Comparison of ENCODE assay signal across 27 cellular contexts in the genomic region with DNA sequence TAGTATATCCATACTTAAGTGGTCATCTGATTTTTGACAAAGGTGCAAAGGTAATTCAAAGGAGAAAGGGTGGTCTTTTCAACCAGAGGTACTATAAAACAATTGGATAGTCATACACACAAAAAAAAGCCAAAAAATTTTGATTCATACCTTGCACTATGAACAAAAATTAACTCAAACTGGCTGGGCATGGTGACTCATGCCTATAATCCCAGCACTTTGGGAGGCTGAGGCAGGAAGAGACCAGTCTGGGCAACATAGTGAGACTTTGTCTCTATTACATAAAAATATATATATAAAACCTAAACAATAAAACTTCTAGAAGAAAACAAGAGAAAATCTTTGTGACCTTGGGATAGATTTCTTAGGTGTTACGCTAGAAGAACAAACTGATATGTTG. TPM values are rescaled to one million over a fixed set of nuclear protein-coding genes. Genes with fewer than 3 reads are reported as not detected.
DNase-seq lines count a peak whose midpoint lies in the region; ATAC-seq, FAIRE-seq and TF ChIP-seq lines count a peak whose summit lies in the region.
"Had no signal": no experiment of that assay in that cellular context is flagged by ENCODE, and none has a peak within 500 bp of the region (broad histone marks: within the 10 kb centered on the region; RNA-seq: fewer than 3 reads in every experiment).

No MANE protein-coding gene starts in this region.

- H3K27ac Mint-ChIP-seq in activated CD4-positive, alpha-beta memory T cell treated with anti-CD3 and anti-CD28 coated beads, Interleukin-2, amount 10 ng/mL, durations not matched to agents 7 days and 5 days = peak overlapping the region; percentile 6
- H3K27ac Mint-ChIP-seq in activated CD4-positive, alpha-beta memory T cell treated with anti-CD3 and anti-CD28 coated beads for 36 hours = no peak overlapping the region

- peaks cover 68% of the 10 kb centered on the region for H3K36me3 Mint-ChIP-seq in activated CD4-positive, alpha-beta memory T cell treated with anti-CD3 and anti-CD28 coated beads, Interleukin-2, amount 10 ng/mL, durations not matched to agents 7 days and 5 days (ENCODE audit: low read depth)
- peaks cover 49% of the 10 kb centered on the region for H3K36me3 Mint-ChIP-seq in activated CD4-positive, alpha-beta memory T cell treated with anti-CD3 and anti-CD28 coated beads for 36 hours

- BruUV-seq in PC-3 (replicated peaks; lab: Mats Ljungman, UMichigan) = no TSS peak

- peaks cover 2% of the 10 kb centered on the region for H3K9me1 ChIP-seq in keratinocyte (ENCODE audit: control insufficient read depth, extremely low read depth, insufficient read depth, low read length)

- H3K9me2 ChIP-seq in PC-3 (replicated peaks; ENCODE audit: low read length) = no peaks in the 10 kb centered on the region
- H3K9me2 ChIP-seq: SK-N-SH had no signal

- dilution Hi-C loops in keratinocyte (cut with MboI; ENCODE audit: extremely low pct_ligation_motif_present, low sequenced_read_pairs) = no loop called here

- H3K9me3 ChIP-seq in PC-3 (ENCODE audit: low read length) (no peaks in the 10 kb centered on the region), keratinocyte (ENCODE audit: control insufficient read depth, low read depth, low read length) (no peaks in the 10 kb centered on the region)
- H3K9me3 ChIP-seq: SK-N-SH had no signal

- CTCF ChIA-PET in activated CD4-positive, alpha-beta memory T cell treated with anti-CD3 and anti-CD28 coated beads, Interleukin-2, amount 10 ng/mL, durations not matched to agents 7 days and 5 days (lab: Charles Lee) = interaction anchor here (1.1 kb wide), 1 partner anchor 12 kb away, joined by 3 read pairs; no protein-coding TSS in a partner anchor
- CTCF ChIA-PET in activated CD4-positive, alpha-beta memory T cell treated with anti-CD3 and anti-CD28 coated beads for 36 hours (lab: Charles Lee) = no interaction called here
- CTCF ChIA-PET in PC-3 (lab: Charles Lee) = no interaction called here

- ATAC-seq in PC-3 = peak; percentile 48; the same call in 1 of the 2 replicates
- ATAC-seq: Panc1 had no signal

- H3K27me3 Mint-ChIP-seq in activated CD4-positive, alpha-beta memory T cell treated with anti-CD3 and anti-CD28 coated beads, Interleukin-2, amount 10 ng/mL, durations not matched to agents 7 days and 5 days = no peaks in the 10 kb centered on the region
- H3K27me3 Mint-ChIP-seq in activated CD4-positive, alpha-beta memory T cell treated with anti-CD3 and anti-CD28 coated beads for 36 hours = no peaks in the 10 kb centered on the region

- no peak overlapping the region for H3K4me3 Mint-ChIP-seq in activated CD4-positive, alpha-beta memory T cell treated with anti-CD3 and anti-CD28 coated beads, Interleukin-2, amount 10 ng/mL, durations not matched to agents 7 days and 5 days
- no peak overlapping the region for H3K4me3 Mint-ChIP-seq in activated CD4-positive, alpha-beta memory T cell treated with anti-CD3 and anti-CD28 coated beads for 36 hours

- no peaks in the 10 kb centered on the region for H3K9me3 Mint-ChIP-seq in activated CD4-positive, alpha-beta memory T cell treated with anti-CD3 and anti-CD28 coated beads, Interleukin-2, amount 10 ng/mL, durations not matched to agents 7 days and 5 days
- no peaks in the 10 kb centered on the region for H3K9me3 Mint-ChIP-seq in activated CD4-positive, alpha-beta memory T cell treated with anti-CD3 and anti-CD28 coated beads for 36 hours

- H3K27ac ChIP-seq in PC-3 (ENCODE audit: low read length) (no peak overlapping the region), keratinocyte (ENCODE audit: control insufficient read depth, insufficient read depth, low read length) (peak overlapping the region; percentile 0)
- H3K27ac ChIP-seq: HL-60 had no signal

- TF ChIP-seq CTCF in PC-3 (conservative IDR thresholded peaks at IDR 0.05; ENCODE audit: low read depth, low read length) = no peak
- no peak for TF ChIP-seq CTCF in epithelial cell of esophagus (IDR thresholded peaks at IDR 0.05; ENCODE audit: insufficient read depth, low read depth, low read length, missing control alignments)
- TF ChIP-seq CTCF in keratinocyte (optimal IDR thresholded peaks at IDR 0.05 in 1 of 3, IDR thresholded peaks at IDR 0.05 in 1 of 3, conservative IDR thresholded peaks at IDR 0.05 in 1 of 3; ENCODE audit: extremely low read depth in 1 of 3, insufficient read depth in 2 of 3, low read length in 3 of 3) = no peak

- peaks cover 21% of the 10 kb centered on the region for H3K4me1 Mint-ChIP-seq in activated CD4-positive, alpha-beta memory T cell treated with anti-CD3 and anti-CD28 coated beads, Interleukin-2, amount 10 ng/mL, durations not matched to agents 7 days and 5 days
- H3K4me1 Mint-ChIP-seq in activated CD4-positive, alpha-beta memory T cell treated with anti-CD3 and anti-CD28 coated beads for 36 hours (ENCODE audit: low read depth) = peaks cover 5% of the 10 kb centered on the region

- H3K27me3 ChIP-seq in PC-3 (ENCODE audit: low read length) = no peaks in the 10 kb centered on the region
- no peaks in the 10 kb centered on the region for H3K27me3 ChIP-seq in keratinocyte (ENCODE audit: control insufficient read depth, extremely low read depth, insufficient read depth, low read length)

- no peak overlapping the region for H2AFZ ChIP-seq in PC-3 (ENCODE audit: low read length)
- no peak overlapping the region for H2AFZ ChIP-seq in keratinocyte (ENCODE audit: control insufficient read depth, low read length)

- intact Hi-C loops in activated CD4-positive, alpha-beta memory T cell treated with anti-CD3 and anti-CD28 coated beads for 36 hours (cut with micrococcal nuclease) = no loop called here
- intact Hi-C loops in PC-3 (cut with micrococcal nuclease) = no loop called here

- no peak overlapping the region for H3K4me2 ChIP-seq in PC-3 (ENCODE audit: low read length)
- H3K4me2 ChIP-seq in keratinocyte (ENCODE audit: control insufficient read depth, extremely low read depth, insufficient read depth, low read depth, low read length) = peak overlapping the region; percentile 3
- H3K4me2 ChIP-seq: SK-N-SH had no signal

- FAIRE-seq in keratinocyte (lab: Jason Lieb, UNC) = no peak
- FAIRE-seq: GM12892, GM19239, H1 had no signal

- POLR2A ChIA-PET in activated CD4-positive, alpha-beta memory T cell treated with anti-CD3 and anti-CD28 coated beads, Interleukin-2, amount 10 ng/mL, durations not matched to agents 7 days and 5 days (lab: Charles Lee) = no interaction called here
- POLR2A ChIA-PET in activated CD4-positive, alpha-beta memory T cell treated with anti-CD3 and anti-CD28 coated beads for 36 hours (lab: Charles Lee) = no interaction called here
- POLR2A ChIA-PET in PC-3 (lab: Charles Lee; ENCODE audit: unreplicated experiment) = no interaction called here

- H3K36me3 ChIP-seq in PC-3 (ENCODE audit: low read depth, low read length) (peaks cover 68% of the 10 kb centered on the region), keratinocyte (ENCODE audit: control insufficient read depth in 2 of 2, extremely low read depth in 1 of 2, insufficient read depth in 2 of 2, low read length in 2 of 2) (peaks cover 15 to 31% of the 10 kb centered on the region in 2 experiments)

- H3K79me2 ChIP-seq in PC-3 (ENCODE audit: low read length) (no peaks in the 10 kb centered on the region), keratinocyte (ENCODE audit: control insufficient read depth, insufficient read depth, low read length) (no peaks in the 10 kb centered on the region)

- H4K20me1 ChIP-seq in PC-3 (ENCODE audit: low read length) (no peaks in the 10 kb centered on the region), keratinocyte (ENCODE audit: control insufficient read depth, extremely low read depth, insufficient read depth, low read length) (no peaks in the 10 kb centered on the region)

- no peaks in the 10 kb centered on the region for H3K4me1 ChIP-seq in PC-3 (ENCODE audit: insufficient read depth, low read length)
- peaks cover 20% of the 10 kb centered on the region for H3K4me1 ChIP-seq in keratinocyte (ENCODE audit: control insufficient read depth, extremely low read depth, insufficient read depth, low read length)

- H3F3A ChIP-seq in PC-3 (ENCODE audit: low read length, unreplicated experiment) = no peaks in the 10 kb centered on the region

- no peak for DNase-seq in activated CD4-positive, alpha-beta memory T cell treated with anti-CD3 and anti-CD28 coated beads, Interleukin-2, amount 10 ng/mL, durations not matched to agents 7 days and 5 days
- DNase-seq in activated CD4-positive, alpha-beta memory T cell treated with anti-CD3 and anti-CD28 coated beads for 36 hours = no peak
- DNase-seq in PC-3 (no peak), epithelial cell of esophagus (ENCODE audit: low read depth) (peak; percentile 51), keratinocyte (ENCODE audit: low read depth, low spot score) (no peak), NCI-H446 (lab: John Stamatoyannopoulos, UW) (no peak), hepatic stellate cell (ENCODE audit: low spot score) (no peak), RKO (ENCODE audit: low spot score) (no peak)
- DNase-seq: Calu3, DMS79 treated with DMSO at 0.1 percent for 48 hours, HCEC 1CT, Karpas-422, MV-4-11, NCI-H1105 treated with DMSO at 0.1 percent for 48 hours, NCI-H146, NCI-H1930, NCI-H446 treated with DMSO at 0.1 percent for 48 hours, NCI-H526, NCI-H82, SK-N-SH had no signal

- no peak overlapping the region for H3K9ac ChIP-seq in PC-3 (ENCODE audit: low read length)
- no peak overlapping the region for H3K9ac ChIP-seq in keratinocyte (ENCODE audit: control insufficient read depth, extremely low read depth, insufficient read depth, low read length)
- H3K9ac ChIP-seq: SK-N-SH had no signal

- no peak overlapping the region for H3K4me3 ChIP-seq in PC-3 (ENCODE audit: low read length)
- no peak overlapping the region for H3K4me3 ChIP-seq in epithelial cell of esophagus (ENCODE audit: low read length)
- no peak overlapping the region for H3K4me3 ChIP-seq in keratinocyte (ENCODE audit: control insufficient read depth in 2 of 3, extremely low read depth in 1 of 3, insufficient read depth in 2 of 3, low read depth in 1 of 3, low read length in 3 of 3)

RNA-seq across cellular contexts. Expression of a gene that starts 43.8 kb away (rescaled TPM):
- total RNA-seq in activated CD4-positive, alpha-beta memory T cell treated with anti-CD3 and anti-CD28 coated beads, Interleukin-2, amount 10 ng/mL, durations not matched to agents 7 days and 5 days = not detected
- not detected for total RNA-seq in activated CD4-positive, alpha-beta memory T cell treated with anti-CD3 and anti-CD28 coated beads for 36 hours
- total RNA-seq in PC-3 (2014; rRNA removed) = not detected in 2 replicates
- polyA plus RNA-seq in keratinocyte = not detected in 3 replicates
- not detected for polyA plus RNA-seq in keratinocyte (2011; ENCODE audit: low read depth)
- not detected in 2 replicates for polyA plus RNA-seq in keratinocyte (2011; cell fraction: cytosol; rRNA removed)
- polyA plus RNA-seq in keratinocyte (2011; cell fraction: nucleus; rRNA removed) = not detected in 2 replicates
- polyA plus RNA-seq in keratinocyte (2012; ENCODE audit: low replicate concordance) = not detected in 2 replicates
- not detected in 3 replicates for polyA minus RNA-seq in keratinocyte
- polyA minus RNA-seq in keratinocyte (2011; cell fraction: cytosol; rRNA and poly(A)+ RNA removed) = not detected
- not detected in 2 replicates for polyA minus RNA-seq in keratinocyte (2011; cell fraction: nucleus; rRNA and poly(A)+ RNA removed)
- total RNA-seq: A172, Calu3, H1 had no signal
- polyA plus RNA-seq: BJ, H1, SK-N-SH had no signal
